1 cellular context compared by ENCODE assay signal in the genomic region with DNA sequence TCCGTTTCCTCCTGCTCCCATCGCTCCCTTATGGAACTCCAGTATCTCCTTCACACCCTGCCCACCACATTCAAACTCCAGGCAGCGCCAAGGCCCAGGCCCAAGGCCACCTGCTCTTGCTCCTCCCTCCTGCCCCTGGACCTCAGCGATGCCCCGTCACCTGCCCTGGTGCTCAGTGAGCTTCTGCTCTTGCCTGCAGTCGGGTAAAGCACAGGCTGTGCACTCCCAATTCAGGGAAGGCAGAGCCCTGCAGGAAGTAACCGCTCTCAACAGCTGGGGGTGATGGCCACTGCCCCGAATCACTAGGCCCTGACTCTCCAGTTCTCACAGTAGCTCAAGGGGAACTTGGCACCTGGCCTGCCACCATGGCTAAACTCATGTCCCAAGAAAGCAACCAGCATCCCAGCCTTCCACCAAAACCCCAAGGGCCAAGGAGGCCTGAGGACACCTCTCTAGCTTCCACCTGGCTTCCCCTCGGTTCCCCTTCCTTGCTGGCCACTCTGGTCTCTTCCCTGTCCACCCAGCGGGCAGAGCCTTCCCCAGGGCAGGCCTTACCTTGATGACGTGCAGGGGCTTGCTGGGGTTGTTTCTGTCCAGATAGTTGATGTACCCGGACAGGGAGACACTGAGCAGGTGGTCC.
TF ChIP-seq lines count a peak whose summit lies in the region.

No MANE protein-coding gene starts in this region.

TF ChIP-seq in HEK293T, 16 proteins besides CTCF, POLR2A, EP300 and RAD21 (continued from another document):
- no peak for TF ChIP-seq LEF1 (IDR thresholded peaks at IDR 0.05; ENCODE audit: borderline replicate concordance)
- no peak for TF ChIP-seq FOXK2 (IDR thresholded peaks at IDR 0.05)
- TF ChIP-seq ARNT (IDR thresholded peaks at IDR 0.05), result no peak
